ENCODE assay signal across 12 cellular contexts in genomic region chr11:128704517-128704916, GRCh38. TPM values are rescaled to one million over a fixed set of nuclear protein-coding genes. Genes with fewer than 3 reads are reported as not detected.
DNase-seq lines count a peak whose midpoint lies in the region; ATAC-seq and TF ChIP-seq lines count a peak whose summit lies in the region.
"Had no signal": no experiment of that assay in that cellular context is flagged by ENCODE, and none has a peak within 500 bp of the region (broad histone marks: within the 10 kb centered on the region; RNA-seq: fewer than 3 reads in every experiment).

No MANE protein-coding gene starts in this region.

- peak overlapping the region; percentile 9 for H3K4me3 Mint-ChIP-seq in activated B cell treated with CpG ODN at 0.5 μM for 24 hours
- H3K4me3 Mint-ChIP-seq in naive thymus-derived CD4-positive, alpha-beta T cell, result peak overlapping the region; percentile 33 to 80 (median 60)

- no peak overlapping the region for H3K27ac ChIP-seq in naive thymus-derived CD4-positive, alpha-beta T cell (ENCODE audit: low read depth, low read length)
- peak overlapping the region in 1 of 4 donors; percentile 6 for H3K27ac ChIP-seq in Peyer's patch
- H3K27ac ChIP-seq: A549 had no signal

- no peaks in the 10 kb centered on the region for H3K27me3 Mint-ChIP-seq in activated B cell treated with CpG ODN at 0.5 μM for 24 hours
- H3K27me3 Mint-ChIP-seq in naive thymus-derived CD4-positive, alpha-beta T cell, result no peaks in the 10 kb centered on the region

- H3K4me3 ChIP-seq in naive thymus-derived CD4-positive, alpha-beta T cell (ENCODE audit: low read length), result no peak overlapping the region
- no peak overlapping the region for H3K4me3 ChIP-seq in Peyer's patch
- H3K4me3 ChIP-seq: A549, sigmoid colon had no signal

- TF ChIP-seq POLR2A in Peyer's patch (IDR thresholded peaks at IDR 0.05), result no peak

- peaks cover 67 to 93% of the 10 kb centered on the region in 2 donors for H3K4me1 ChIP-seq in naive thymus-derived CD4-positive, alpha-beta T cell (ENCODE audit: control insufficient read depth in 2 of 2, insufficient read depth in 2 of 2, low read length in 2 of 2)
- peaks cover 0 to 14% (median 2%) of the 10 kb centered on the region in 4 donors for H3K4me1 ChIP-seq in Peyer's patch
- H3K4me1 ChIP-seq: A549 had no signal

- peaks cover 58% of the 10 kb centered on the region for H3K36me3 Mint-ChIP-seq in activated B cell treated with CpG ODN at 0.5 μM for 24 hours (ENCODE audit: low read depth)
- peaks cover 9 to 79% (median 30%) of the 10 kb centered on the region in 5 donors for H3K36me3 Mint-ChIP-seq in naive thymus-derived CD4-positive, alpha-beta T cell

- no peaks in the 10 kb centered on the region for H3K9me3 ChIP-seq in naive thymus-derived CD4-positive, alpha-beta T cell (ENCODE audit: control insufficient read depth in 2 of 3, low read length in 3 of 3)
- H3K9me3 ChIP-seq in Peyer's patch, result no peaks in the 10 kb centered on the region
- H3K9me3 ChIP-seq: A549, sigmoid colon had no signal

- peaks cover 0 to 15% (median 4%) of the 10 kb centered on the region in 3 experiments for H3K36me3 ChIP-seq in naive thymus-derived CD4-positive, alpha-beta T cell (ENCODE audit: control insufficient read depth in 2 of 3, insufficient read depth in 3 of 3, low read length in 3 of 3)
- no peaks in the 10 kb centered on the region for H3K36me3 ChIP-seq in Peyer's patch
- H3K36me3 ChIP-seq: sigmoid colon had no signal

- no peaks in the 10 kb centered on the region for H3K27me3 ChIP-seq in naive thymus-derived CD4-positive, alpha-beta T cell (ENCODE audit: control insufficient read depth in 2 of 2, insufficient read depth in 2 of 2, low read length in 2 of 2)
- no peaks in the 10 kb centered on the region for H3K27me3 ChIP-seq in Peyer's patch
- H3K27me3 ChIP-seq: sigmoid colon had no signal

- peak; percentile 24 for DNase-seq in SKM-1 treated with dmso at 0.1 percent for 144 hours (lab: John Stamatoyannopoulos, UW; ENCODE audit: unreplicated experiment)
- DNase-seq in SKM-1 (lab: John Stamatoyannopoulos, UW; ENCODE audit: unreplicated experiment), result no peak
- no peak for DNase-seq in activated B cell treated with CpG ODN at 0.5 μM for 24 hours
- no peak for DNase-seq in naive thymus-derived CD4-positive, alpha-beta T cell
- no peak for DNase-seq in Peyer's patch
- DNase-seq in GM10248 (ENCODE audit: extremely low spot score), result no peak
- no peak for DNase-seq in cerebellum (ENCODE audit: low spot score)
- DNase-seq: NCI-H345, sigmoid colon, trophoblast cell had no signal

- ATAC-seq in GM19043 (IDR thresholded peaks at IDR 0.05; ENCODE audit: low read depth, unreplicated experiment) (peak; percentile 57), activated B cell treated with CpG ODN at 0.5 μM for 24 hours (ENCODE audit: low read depth) (peak; percentile 63)
- ATAC-seq in naive thymus-derived CD4-positive, alpha-beta T cell, result no peak
- ATAC-seq: A549 had no signal

- CTCF ChIA-PET in activated B cell treated with CpG ODN at 0.5 μM for 24 hours (lab: Charles Lee), result interaction anchor here (1.2 to 1.7 kb wide), 2 partner anchors 9 to 23 kb away, joined by 3 to 6 read pairs; no protein-coding TSS in a partner anchor
- CTCF ChIA-PET in naive thymus-derived CD4-positive, alpha-beta T cell (lab: Charles Lee), result interaction anchor here (0.7 kb wide), 1 partner anchor 23 kb away, joined by 3 read pairs; no protein-coding TSS in a partner anchor
- CTCF ChIA-PET in GM10248 (lab: Yijun Ruan, JAX), result interaction anchor here (1.0 to 2.5 kb wide), 4 partner anchors 9 to 74 kb away, joined by 4 to 10 read pairs (median 4); no protein-coding TSS in a partner anchor

- peaks cover 100% of the 10 kb centered on the region for H3K4me1 Mint-ChIP-seq in activated B cell treated with CpG ODN at 0.5 μM for 24 hours
- H3K4me1 Mint-ChIP-seq in naive thymus-derived CD4-positive, alpha-beta T cell, result peaks cover 82 to 100% (median 98%) of the 10 kb centered on the region in 7 donors

- intact Hi-C loops in activated B cell treated with CpG ODN at 0.5 μM for 24 hours (cut with micrococcal nuclease), result loop anchor here (1.0 kb wide), 2 partner anchors 9 kb away; no protein-coding TSS in a partner anchor
- intact Hi-C loops in naive thymus-derived CD4-positive, alpha-beta T cell (cut with micrococcal nuclease), result loop anchor here in 1 of 2 donors (1.0 kb wide), 2 partner anchors 8 to 10 kb away; no protein-coding TSS in a partner anchor

- POLR2A ChIA-PET in activated B cell treated with CpG ODN at 0.5 μM for 24 hours (lab: Charles Lee) (interaction anchor here (1.1 to 3.2 kb wide), 4 partner anchors 9 to 23 kb away, joined by 3 to 40 read pairs (median 6); partner anchors contain the start of gene FLI1), GM10248 (lab: Yijun Ruan, JAX) (no interaction called here)
- POLR2A ChIA-PET in naive thymus-derived CD4-positive, alpha-beta T cell (lab: Charles Lee), result interaction anchor here (0.5 to 5.3 kb wide), 11 partner anchors 9 to 532 kb away, joined by 3 to 24 read pairs (median 5); no protein-coding TSS in a partner anchor

- TF ChIP-seq CTCF in activated B cell treated with CpG ODN at 0.5 μM for 24 hours (IDR thresholded peaks at IDR 0.05) (no peak), Peyer's patch (IDR thresholded peaks at IDR 0.05) (no peak), GM10248 (IDR thresholded peaks at IDR 0.05; ENCODE audit: control extremely low read depth, extremely low read depth, low read depth, missing control alignments) (no peak)

- no peaks in the 10 kb centered on the region for H3K9me3 Mint-ChIP-seq in activated B cell treated with CpG ODN at 0.5 μM for 24 hours
- H3K9me3 Mint-ChIP-seq in naive thymus-derived CD4-positive, alpha-beta T cell, result peaks cover 0 to 6% (median 0%) of the 10 kb centered on the region in 11 donors

- peak overlapping the region; percentile 59 for H3K27ac Mint-ChIP-seq in activated B cell treated with CpG ODN at 0.5 μM for 24 hours
- H3K27ac Mint-ChIP-seq in naive thymus-derived CD4-positive, alpha-beta T cell, result peak overlapping the region in 7 of 9 donors; percentile 48 to 84 (median 80)

RNA-seq across cellular contexts. Expression of gene FLI1, which starts 10.6 kb away (rescaled TPM):
- total RNA-seq in activated B cell treated with CpG ODN at 0.5 μM for 24 hours (64.9 and 69.2 TPM in 2 replicates), Peyer's patch (10 to 100 TPM in 3 of 4 donors, 1 to 10 TPM in 1; 7.7 to 66.8 (median 15.3) TPM), cerebellum (7.3 TPM)
- total RNA-seq in naive thymus-derived CD4-positive, alpha-beta T cell, result 100 to 1,000 TPM in 1 of 5 experiments, 10 to 100 TPM in 4; 80.8 to 108 (median 89.3) TPM
- polyA plus RNA-seq in naive thymus-derived CD4-positive, alpha-beta T cell, result 10 to 100 TPM; 52.1 to 53.8 TPM
